ENCODE assay signal across 16 cellular contexts in genomic region chr16:86101135-86101911, GRCh38.
"Had no signal": no experiment of that assay in that cellular context is flagged by ENCODE, and none has a peak within 500 bp of the region (broad histone marks: within the 10 kb centered on the region; RNA-seq: fewer than 3 reads in every experiment).

No MANE protein-coding gene starts in this region.

- H3K9me3 Mint-ChIP-seq: activated naive CD4-positive, alpha-beta T cell treated with anti-CD3 and anti-CD28 coated beads for 36 hours; neural progenitor cell had no signal

- H3K27me3 ChIP-seq: body of pancreas, neural progenitor cell, uterus had no signal

- H3K36me3 Mint-ChIP-seq: neural progenitor cell, WTC11 had no signal

- H3K4me1 Mint-ChIP-seq: activated CD4-positive, alpha-beta T cell treated with anti-CD3 and anti-CD28 coated beads for 36 hours; neural progenitor cell had no signal

- ATAC-seq: activated CD4-positive, alpha-beta T cell treated with anti-CD3 and anti-CD28 coated beads for 36 hours; body of pancreas; left cardiac atrium; WTC11 had no signal

- H3K9ac ChIP-seq: neural progenitor cell had no signal

- H3K4me2 ChIP-seq: neural progenitor cell had no signal

- H2AFZ ChIP-seq: neural progenitor cell had no signal

- H3K4me3 ChIP-seq: body of pancreas, lung, neural progenitor cell, tibial nerve, uterus had no signal

- H3K9me3 ChIP-seq: body of pancreas, uterus had no signal

- DNase-seq: activated CD4-positive, alpha-beta T cell treated with anti-CD3 and anti-CD28 coated beads for 36 hours; activated CD4-positive, alpha-beta T cell treated with anti-CD3 and anti-CD28 coated beads, Interleukin-2, amount 50 U/mL, for 48 hours; activated naive CD4-positive, alpha-beta T cell treated with anti-CD3 and anti-CD28 coated beads for 36 hours; body of pancreas; dermis blood vessel endothelial cell; effector memory CD4-positive, alpha-beta T cell; left cardiac atrium; stimulated activated CD4-positive, alpha-beta T cell treated with anti-CD3 and anti-CD28 coated beads, Interleukin-12 subunit alpha, Interleukin-12 subunit beta, amount 100 ng/mL, for 4 hours; stimulated activated CD4-positive, alpha-beta T cell treated with anti-CD3 and anti-CD28 coated beads, Interleukin-1b, Interleukin-23, amount 100 ng/mL, for 48 hours; stimulated activated CD8-positive, alpha-beta memory T cell treated with anti-CD3 and anti-CD28 coated beads, Interleukin-4, amount 100 ng/mL, for 48 hours; stimulated activated naive CD4-positive, alpha-beta T cell treated with Interleukin-2 at 50 U/mL for 16 hours; uterus had no signal

- H3K4me1 ChIP-seq: body of pancreas, neural progenitor cell, uterus had no signal

- H3K27ac ChIP-seq: body of pancreas, neural progenitor cell, tibial nerve, uterus had no signal

- H3K27ac Mint-ChIP-seq: activated CD4-positive, alpha-beta T cell treated with anti-CD3 and anti-CD28 coated beads for 36 hours; activated naive CD4-positive, alpha-beta T cell treated with anti-CD3 and anti-CD28 coated beads for 36 hours; neural progenitor cell; WTC11 had no signal

- H3K36me3 ChIP-seq: neural progenitor cell, tibial nerve, uterus had no signal

- H3K4me3 Mint-ChIP-seq: activated CD4-positive, alpha-beta T cell treated with anti-CD3 and anti-CD28 coated beads for 36 hours; activated naive CD4-positive, alpha-beta T cell treated with anti-CD3 and anti-CD28 coated beads for 36 hours; neural progenitor cell; WTC11 had no signal
